ENCODE assay signal across 1 cellular context in the genomic region with DNA sequence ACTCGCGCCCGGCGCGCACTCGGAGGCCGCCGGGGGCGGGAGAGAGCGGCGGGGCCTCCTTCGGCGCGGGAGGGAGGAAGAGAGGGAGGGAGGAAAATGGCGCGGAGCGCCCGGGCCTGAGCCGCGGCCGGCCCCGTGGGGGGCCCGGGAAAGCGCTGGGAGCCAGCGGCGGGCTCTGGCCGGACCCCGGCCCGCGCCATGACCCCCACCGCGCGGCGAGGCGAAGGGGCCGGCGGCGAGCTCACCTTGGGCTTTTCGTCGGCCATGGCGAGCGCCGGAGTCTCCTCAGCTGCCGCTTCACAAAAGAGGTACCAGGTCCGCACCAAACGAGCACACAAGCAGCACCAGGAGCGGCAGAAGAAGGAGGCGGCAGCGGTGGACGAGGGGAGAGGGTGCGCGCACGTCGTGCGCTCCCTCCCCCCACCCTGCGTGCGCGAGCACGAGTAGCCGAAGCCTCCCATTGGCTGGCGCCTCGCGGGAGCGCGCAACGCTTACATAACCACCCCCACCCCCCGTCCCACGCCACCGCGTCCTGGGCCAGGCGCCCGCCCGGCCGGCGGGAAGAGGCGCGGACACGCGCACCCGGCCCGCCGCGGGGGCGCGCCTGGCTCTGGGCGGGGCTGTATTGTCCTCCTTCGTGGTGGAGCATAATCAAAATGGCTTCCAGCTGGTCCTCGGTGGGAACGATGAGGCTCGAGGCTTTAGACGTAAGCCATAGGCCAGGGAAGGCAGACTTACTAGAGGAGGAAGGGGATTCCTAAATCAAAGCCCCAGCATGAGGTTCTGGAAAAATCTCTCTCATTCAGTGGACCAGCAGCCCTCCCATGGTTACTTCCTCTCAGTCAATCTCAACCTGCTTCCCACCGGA.
A peak's percentile ranks its signal among the peaks of the same experiment; 100 is the strongest.
TF ChIP-seq lines count a peak whose summit lies in the region.

A gene (minus strand): TSS at position 391 of the 868 bp plus-strand sequence. CDS start 125 bp downstream, at position 266.

TF ChIP-seq in SK-N-SH, 30 proteins besides CTCF, POLR2A, EP300 and RAD21 (continued from another document):
- TF ChIP-seq SIN3A (IDR thresholded peaks at IDR 0.05; ENCODE audit: borderline replicate concordance, low read depth, low read length): 0 out of 2 replicates have a peak, but pooled peaks have one; percentile 15
- peak; percentile 83 for TF ChIP-seq TAF1 (IDR thresholded peaks at IDR 0.05; ENCODE audit: borderline replicate concordance, low read depth, low read length)
- TF ChIP-seq, protein P1, sequence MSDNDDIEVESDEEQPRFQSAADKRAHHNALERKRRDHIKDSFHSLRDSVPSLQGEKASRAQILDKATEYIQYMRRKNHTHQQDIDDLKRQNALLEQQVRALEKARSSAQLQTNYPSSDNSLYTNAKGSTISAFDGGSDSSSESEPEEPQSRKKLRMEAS (IDR thresholded peaks at IDR 0.05; ENCODE audit: low read depth): peak; percentile 91
- TF ChIP-seq NRF1 (IDR thresholded peaks at IDR 0.05; ENCODE audit: low read depth, low read length): peak; percentile 38
- TF ChIP-seq, protein P2, sequence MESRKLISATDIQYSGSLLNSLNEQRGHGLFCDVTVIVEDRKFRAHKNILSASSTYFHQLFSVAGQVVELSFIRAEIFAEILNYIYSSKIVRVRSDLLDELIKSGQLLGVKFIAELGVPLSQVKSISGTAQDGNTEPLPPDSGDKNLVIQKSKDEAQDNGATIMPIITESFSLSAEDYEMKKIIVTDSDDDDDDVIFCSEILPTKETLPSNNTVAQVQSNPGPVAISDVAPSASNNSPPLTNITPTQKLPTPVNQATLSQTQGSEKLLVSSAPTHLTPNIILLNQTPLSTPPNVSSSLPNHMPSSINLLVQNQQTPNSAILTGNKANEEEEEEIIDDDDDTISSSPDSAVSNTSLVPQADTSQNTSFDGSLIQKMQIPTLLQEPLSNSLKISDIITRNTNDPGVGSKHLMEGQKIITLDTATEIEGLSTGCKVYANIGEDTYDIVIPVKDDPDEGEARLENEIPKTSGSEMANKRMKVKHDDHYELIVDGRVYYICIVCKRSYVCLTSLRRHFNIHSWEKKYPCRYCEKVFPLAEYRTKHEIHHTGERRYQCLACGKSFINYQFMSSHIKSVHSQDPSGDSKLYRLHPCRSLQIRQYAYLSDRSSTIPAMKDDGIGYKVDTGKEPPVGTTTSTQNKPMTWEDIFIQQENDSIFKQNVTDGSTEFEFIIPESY (IDR thresholded peaks at IDR 0.05; ENCODE audit: borderline replicate concordance, low read depth): no peak
- TF ChIP-seq TEAD4 (IDR thresholded peaks at IDR 0.05; ENCODE audit: borderline replicate concordance, insufficient read depth): no peak
- TF ChIP-seq EZH2phosphoT487 (IDR thresholded peaks at IDR 0.05; ENCODE audit: borderline replicate concordance, low read depth): no peak
- no peak for TF ChIP-seq MEF2A (IDR thresholded peaks at IDR 0.05; ENCODE audit: borderline replicate concordance, low read depth)
- TF ChIP-seq JUND (IDR thresholded peaks at IDR 0.05): no peak
- no peak for TF ChIP-seq NFIC (IDR thresholded peaks at IDR 0.05; ENCODE audit: borderline replicate concordance)
TF ChIP-seq in SK-N-SH: peak in this region for 8.
